In genomic region chr20:10671850-10672578, GRCh38 we compare ENCODE assay signal across 8 cellular contexts. TPM values are rescaled to one million over a fixed set of nuclear protein-coding genes. Genes with fewer than 3 reads are reported as not detected.
DNase-seq lines count a peak whose midpoint lies in the region; ATAC-seq and TF ChIP-seq lines count a peak whose summit lies in the region.

No MANE protein-coding gene starts in this region.

- peak overlapping the region; percentile 68 for H3K4me2 ChIP-seq in parathyroid adenoma (ENCODE audit: low read length)

- no peak for TF ChIP-seq CTCF in parathyroid adenoma (IDR thresholded peaks at IDR 0.05)

- peaks cover 63% of the 10 kb centered on the region for H3K27me3 Mint-ChIP-seq in activated T-helper 1 cell treated with anti-CD3 and anti-CD28 coated beads, Interleukin-12 subunit alpha, Interleukin-12 subunit beta, Interleukin-2, Interleukin-4 antibody, amounts not matched to agents 30 ng/mL and 10 ng/mL and 1 ng/mL, durations not matched to agents 14 hours and 24 hours and 36 hours (ENCODE audit: insufficient read depth)

- peak overlapping the region; percentile 100 for H2AFZ ChIP-seq in parathyroid adenoma

- ATAC-seq in GM21528 (IDR thresholded peaks at IDR 0.05; ENCODE audit: low FRiP score, unreplicated experiment) (no peak), HG03354 (IDR thresholded peaks at IDR 0.05; ENCODE audit: poor library complexity, severe bottlenecking, unreplicated experiment) (no peak), HG02885 (IDR thresholded peaks at IDR 0.05; ENCODE audit: poor library complexity, unreplicated experiment) (no peak)

- H3K9ac ChIP-seq in parathyroid adenoma: peak overlapping the region; percentile 67

- DNase-seq in EH (ENCODE audit: low read depth) (peak; percentile 49), KG1 (lab: John Stamatoyannopoulos, UW) (peak; percentile 62), head of caudate nucleus (peak in 26 of 42 donors; percentile 16 to 70 (median 36))
- peak; percentile 1 for DNase-seq in activated T-helper 1 cell treated with anti-CD3 and anti-CD28 coated beads, Interleukin-12 subunit alpha, Interleukin-12 subunit beta, Interleukin-2, Interleukin-4 antibody, amounts not matched to agents 30 ng/mL and 10 ng/mL and 1 ng/mL, durations not matched to agents 14 hours and 24 hours and 36 hours (ENCODE audit: low spot score)

- no peaks in the 10 kb centered on the region for H3K9me3 Mint-ChIP-seq in activated T-helper 1 cell treated with anti-CD3 and anti-CD28 coated beads, Interleukin-12 subunit alpha, Interleukin-12 subunit beta, Interleukin-2, Interleukin-4 antibody, amounts not matched to agents 30 ng/mL and 10 ng/mL and 1 ng/mL, durations not matched to agents 14 hours and 24 hours and 36 hours

- peaks cover 2% of the 10 kb centered on the region for H3K36me3 Mint-ChIP-seq in activated T-helper 1 cell treated with anti-CD3 and anti-CD28 coated beads, Interleukin-12 subunit alpha, Interleukin-12 subunit beta, Interleukin-2, Interleukin-4 antibody, amounts not matched to agents 30 ng/mL and 10 ng/mL and 1 ng/mL, durations not matched to agents 14 hours and 24 hours and 36 hours (ENCODE audit: low read depth)

- H3K36me3 ChIP-seq in parathyroid adenoma (ENCODE audit: control insufficient read depth, insufficient read depth, low read length): no peaks in the 10 kb centered on the region

- peak overlapping the region; percentile 82 for H3K4me3 Mint-ChIP-seq in activated T-helper 1 cell treated with anti-CD3 and anti-CD28 coated beads, Interleukin-12 subunit alpha, Interleukin-12 subunit beta, Interleukin-2, Interleukin-4 antibody, amounts not matched to agents 30 ng/mL and 10 ng/mL and 1 ng/mL, durations not matched to agents 14 hours and 24 hours and 36 hours

- H3K79me2 ChIP-seq in parathyroid adenoma: peaks cover 7% of the 10 kb centered on the region

- peak overlapping the region; percentile 76 for H3K27ac Mint-ChIP-seq in activated T-helper 1 cell treated with anti-CD3 and anti-CD28 coated beads, Interleukin-12 subunit alpha, Interleukin-12 subunit beta, Interleukin-2, Interleukin-4 antibody, amounts not matched to agents 30 ng/mL and 10 ng/mL and 1 ng/mL, durations not matched to agents 14 hours and 24 hours and 36 hours

- peak overlapping the region; percentile 66 for H3K4me3 ChIP-seq in parathyroid adenoma (ENCODE audit: low read depth, low read length)

- intact Hi-C loops in activated T-helper 1 cell treated with anti-CD3 and anti-CD28 coated beads, Interleukin-12 subunit alpha, Interleukin-12 subunit beta, Interleukin-2, Interleukin-4 antibody, amounts not matched to agents 30 ng/mL and 10 ng/mL and 1 ng/mL, durations not matched to agents 14 hours and 24 hours and 36 hours (cut with micrococcal nuclease): loop anchor here (1.0 to 10.0 kb wide), 5 partner anchors 73 to 1220 kb away; no protein-coding TSS in a partner anchor
- intact Hi-C loops in head of caudate nucleus (cut with DNase I): loop anchor here (10.0 kb wide), 1 partner anchor 603 kb away; no protein-coding TSS in a partner anchor

- H3K9me3 ChIP-seq in parathyroid adenoma (ENCODE audit: control insufficient read depth, low read length): no peaks in the 10 kb centered on the region

- no peaks in the 10 kb centered on the region for H3K27me3 ChIP-seq in parathyroid adenoma (ENCODE audit: control insufficient read depth, insufficient read depth, low read length)

- peaks cover 19% of the 10 kb centered on the region for H3K4me1 ChIP-seq in parathyroid adenoma

- H3K4me1 Mint-ChIP-seq in activated T-helper 1 cell treated with anti-CD3 and anti-CD28 coated beads, Interleukin-12 subunit alpha, Interleukin-12 subunit beta, Interleukin-2, Interleukin-4 antibody, amounts not matched to agents 30 ng/mL and 10 ng/mL and 1 ng/mL, durations not matched to agents 14 hours and 24 hours and 36 hours (ENCODE audit: low read depth): peaks cover 26% of the 10 kb centered on the region

- H3K27ac ChIP-seq in parathyroid adenoma: peak overlapping the region; percentile 99

RNA-seq across cellular contexts. Expression of gene JAG1, which starts 1.8 kb away (rescaled TPM):
- 1.3 and 1.4 TPM in 2 replicates for total RNA-seq in activated T-helper 1 cell treated with anti-CD3 and anti-CD28 coated beads, Interleukin-12 subunit alpha, Interleukin-12 subunit beta, Interleukin-2, Interleukin-4 antibody, amounts not matched to agents 30 ng/mL and 10 ng/mL and 1 ng/mL, durations not matched to agents 14 hours and 24 hours and 36 hours

Comparison
In these comparisons a context has a peak if more than half of its experiments do, and no peak if none do; other contexts are left out.
1. DNase-seq: peak in every context shown above with its lines; median percentile 62 in KG1; 49 in EH; 36 in head of caudate nucleus; 1 in activated T-helper 1 cell treated with anti-CD3 and anti-CD28 coated beads, Interleukin-12 subunit alpha, Interleukin-12 subunit beta, Interleukin-2, Interleukin-4 antibody, amounts not matched to agents 30 ng/mL and 10 ng/mL and 1 ng/mL, durations not matched to agents 14 hours and 24 hours and 36 hours.